ENCODE assay signal across 18 cellular contexts in the genomic region with DNA sequence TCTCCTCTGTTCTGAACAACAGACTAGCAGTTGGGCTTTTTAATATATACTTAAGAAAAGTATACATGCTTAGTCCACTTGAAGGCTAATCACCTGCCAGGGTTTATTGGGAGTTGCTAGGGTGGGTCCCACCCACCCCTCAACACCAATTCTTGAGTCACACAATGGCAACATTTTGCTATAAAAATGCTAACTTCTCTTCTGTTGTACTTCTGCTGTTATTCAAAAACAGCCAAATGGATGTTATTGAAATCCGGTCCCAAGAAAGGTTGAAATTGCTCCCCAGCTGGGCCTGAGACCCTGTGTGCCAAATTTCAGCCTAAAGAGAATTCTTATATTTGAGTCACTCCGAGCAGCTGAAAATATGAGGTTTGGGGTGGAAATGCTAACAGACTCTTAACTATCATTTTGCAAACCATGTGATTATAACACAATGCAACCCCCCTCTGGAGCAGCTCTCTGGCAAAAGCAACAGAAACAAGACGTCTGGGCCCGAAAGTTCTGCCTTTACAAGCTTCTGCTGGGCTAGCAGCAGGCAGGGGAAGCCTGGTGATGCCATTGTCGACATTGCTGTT. TPM values are rescaled to one million over a fixed set of nuclear protein-coding genes. Genes with fewer than 3 reads are reported as not detected.
DNase-seq lines count a peak whose midpoint lies in the region; ATAC-seq and TF ChIP-seq lines count a peak whose summit lies in the region.
"Had no signal": no experiment of that assay in that cellular context is flagged by ENCODE, and none has a peak within 500 bp of the region (broad histone marks: within the 10 kb centered on the region; RNA-seq: fewer than 3 reads in every experiment).

No MANE protein-coding gene starts in this region.

- intact Hi-C loops in right cardiac atrium (cut with DNase I): no loop called here

- no peak overlapping the region for H3K4me3 ChIP-seq in right cardiac atrium (ENCODE audit: low read length)
- no peak overlapping the region for H3K4me3 ChIP-seq in right atrium auricular region
- H3K4me3 ChIP-seq in subcutaneous abdominal adipose tissue (ENCODE audit: low read depth in 1 of 5, low read length in 5 of 5): peak overlapping the region in 1 of 5 donors; percentile 41
- H3K4me3 ChIP-seq: A549 had no signal

- H3K9ac ChIP-seq in subcutaneous abdominal adipose tissue (ENCODE audit: low read length in 5 of 5): no peak overlapping the region

- ATAC-seq in right cardiac atrium: no peak
- no peak for ATAC-seq in GM21526 (IDR thresholded peaks at IDR 0.05; ENCODE audit: low FRiP score, unreplicated experiment)
- ATAC-seq: A549, Panc1 had no signal

- no peak for DNase-seq in right cardiac atrium
- DNase-seq in right atrium auricular region (ENCODE audit: low spot score): no peak
- peak; percentile 55 for DNase-seq in NCI-H69 (lab: John Stamatoyannopoulos, UW)
- peak; percentile 65 for DNase-seq in fibroblast of peridontal ligament (ENCODE audit: extremely low read depth)
- no peak for DNase-seq in T1000 (lab: John Stamatoyannopoulos, UW)
- DNase-seq in activated CD4-positive, CD25-positive, alpha-beta regulatory T cell (lab: John Stamatoyannopoulos, UW): no peak
- DNase-seq: AML-193; Caco-2; CD4-positive, CD25-positive, alpha-beta regulatory T cell; DMS153; KBM-7; NCI-H1048; NCI-H146; NCI-H524 had no signal

- H3K27ac ChIP-seq in right cardiac atrium (ENCODE audit: low read length) (peak overlapping the region; percentile 10), right atrium auricular region (peak overlapping the region in 1 of 2 donors; percentile 10), subcutaneous abdominal adipose tissue (ENCODE audit: low read depth, low read length) (peak overlapping the region; percentile 42)
- H3K27ac ChIP-seq: A549 had no signal

- H3K9me3 ChIP-seq in right cardiac atrium (ENCODE audit: control insufficient read depth, low read length): no peaks in the 10 kb centered on the region
- H3K9me3 ChIP-seq in right atrium auricular region: no peaks in the 10 kb centered on the region
- no peaks in the 10 kb centered on the region for H3K9me3 ChIP-seq in subcutaneous abdominal adipose tissue (ENCODE audit: control insufficient read depth in 5 of 5, low read length in 5 of 5)
- H3K9me3 ChIP-seq: A549, Caco-2 had no signal

- TF ChIP-seq CTCF in right atrium auricular region (IDR thresholded peaks at IDR 0.05): no peak

- H3K36me3 ChIP-seq in right atrium auricular region: no peaks in the 10 kb centered on the region
- no peaks in the 10 kb centered on the region for H3K36me3 ChIP-seq in subcutaneous abdominal adipose tissue (ENCODE audit: control insufficient read depth in 5 of 5, insufficient read depth in 5 of 5, low read length in 5 of 5)

- H3K4me1 ChIP-seq in right cardiac atrium (ENCODE audit: control insufficient read depth, insufficient read depth, low read length) (peaks cover 3% of the 10 kb centered on the region), right atrium auricular region (peaks cover 0 to 12% of the 10 kb centered on the region in 2 donors), subcutaneous abdominal adipose tissue (ENCODE audit: control insufficient read depth in 5 of 5, insufficient read depth in 5 of 5, low read length in 5 of 5) (peaks cover 0 to 17% (median 6%) of the 10 kb centered on the region in 5 donors)
- H3K4me1 ChIP-seq: Caco-2 had no signal

- no peaks in the 10 kb centered on the region for H3K27me3 ChIP-seq in right cardiac atrium (ENCODE audit: control insufficient read depth, insufficient read depth)
- no peaks in the 10 kb centered on the region for H3K27me3 ChIP-seq in right atrium auricular region
- no peaks in the 10 kb centered on the region for H3K27me3 ChIP-seq in subcutaneous abdominal adipose tissue (ENCODE audit: control insufficient read depth in 5 of 5, insufficient read depth in 4 of 5, low read length in 5 of 5)

- 68% methylated on average over 5 of the region's 5 CpGs for whole genome bisulfite sequencing in right cardiac atrium

RNA-seq across cellular contexts. Expression of a gene that starts 27.0 kb away (rescaled TPM):
- total RNA-seq in right cardiac atrium (10 to 100 TPM; 41.9 to 59.3 (median 50.5) TPM), right atrium auricular region (10 to 100 TPM; 34.5 to 36.8 TPM)
- 20.6 TPM for polyA plus RNA-seq in right cardiac atrium

Comparison
In these comparisons a context has a peak if more than half of its experiments do, and no peak if none do; other contexts are left out.
1. DNase-seq: peak in NCI-H69 (single experiment) and fibroblast of peridontal ligament (single experiment); none in right cardiac atrium (0 of 3), right atrium auricular region (single experiment), T1000 (single experiment) and activated CD4-positive, CD25-positive, alpha-beta regulatory T cell (0 of 4).